ENCODE assay signal across 9 cellular contexts in genomic region chr15:70327328-70328136, GRCh38.
DNase-seq lines count a peak whose midpoint lies in the region; ATAC-seq and TF ChIP-seq lines count a peak whose summit lies in the region.
"Had no signal": no experiment of that assay in that cellular context is flagged by ENCODE, and none has a peak within 500 bp of the region (broad histone marks: within the 10 kb centered on the region; RNA-seq: fewer than 3 reads in every experiment).

No MANE protein-coding gene starts in this region.

- peak overlapping the region; percentile 37 for H3K27ac ChIP-seq in SU-DHL-6 (ENCODE audit: low read depth, low read length)

- ATAC-seq in HG02763 (IDR thresholded peaks at IDR 0.05; ENCODE audit: unreplicated experiment), result no peak
- no peak for ATAC-seq in GM21786 (IDR thresholded peaks at IDR 0.05; ENCODE audit: unreplicated experiment)

- 0 out of 2 replicates have a peak, but pooled peaks cover 2% of the 10 kb centered on the region for H3K36me3 ChIP-seq in SU-DHL-6 (ENCODE audit: low read length)
- no peaks in the 10 kb centered on the region for H3K36me3 ChIP-seq in kidney epithelial cell (ENCODE audit: control insufficient read depth, insufficient read depth, low read length)
- H3K36me3 ChIP-seq: spleen had no signal

- H3K4me3 ChIP-seq in HFF-Myc (replicated peaks; ENCODE audit: low read depth, low read length), result no peak overlapping the region
- peak overlapping the region; percentile 25 for H3K4me3 ChIP-seq in SU-DHL-6 (ENCODE audit: insufficient read depth, low read length, poor library complexity, severe bottlenecking)
- H3K4me3 ChIP-seq in kidney epithelial cell (ENCODE audit: low read depth, low read length), result no peak overlapping the region
- H3K4me3 ChIP-seq: spleen had no signal

- H3K27me3 ChIP-seq in SU-DHL-6 (ENCODE audit: low read length), result no peaks in the 10 kb centered on the region
- H3K27me3 ChIP-seq in kidney epithelial cell (ENCODE audit: control insufficient read depth, insufficient read depth, low read length), result no peaks in the 10 kb centered on the region

- no peak overlapping the region for H2AFZ ChIP-seq in SU-DHL-6 (ENCODE audit: low read depth, low read length, severe bottlenecking)

- DNase-seq in AG09319 (ENCODE audit: extremely low read depth, low read depth) (peak; percentile 43), HFF-Myc (ENCODE audit: extremely low read depth, low read depth) (peak; percentile 48), kidney epithelial cell (ENCODE audit: low read depth) (peak; percentile 38), retina (no peak), T-helper 9 cell (no peak)
- DNase-seq: spleen had no signal

- H3F3A ChIP-seq in SU-DHL-6 (ENCODE audit: insufficient read depth), result peaks cover 4% of the 10 kb centered on the region; the same call in 1 of the 2 replicates

- H4K20me1 ChIP-seq in SU-DHL-6 (ENCODE audit: low read depth, low read length), result no peaks in the 10 kb centered on the region

- no peaks in the 10 kb centered on the region for H3K9me2 ChIP-seq in SU-DHL-6 (replicated peaks; ENCODE audit: insufficient read depth, low read length)

- no peaks in the 10 kb centered on the region for H3K79me2 ChIP-seq in SU-DHL-6 (ENCODE audit: insufficient read depth, low read length)

- no peaks in the 10 kb centered on the region; the same call in 1 of the 2 replicates for H3K9me3 ChIP-seq in SU-DHL-6 (ENCODE audit: insufficient read depth, low read length)

- peak overlapping the region; percentile 54 for H3K4me2 ChIP-seq in SU-DHL-6 (ENCODE audit: low read depth, low read length, poor library complexity, severe bottlenecking)

- H3K9ac ChIP-seq in SU-DHL-6 (ENCODE audit: low read length), result peak overlapping the region; percentile 8

- no peak for TF ChIP-seq CTCF in AG09319 (IDR thresholded peaks at IDR 0.05; ENCODE audit: low read depth, low read length)
- no peak for TF ChIP-seq CTCF in HFF-Myc (IDR thresholded peaks at IDR 0.05; ENCODE audit: low read depth, low read length, missing control alignments)
- TF ChIP-seq CTCF in SU-DHL-6 (IDR thresholded peaks at IDR 0.05; ENCODE audit: insufficient read depth, low read length, poor library complexity, severe bottlenecking), result no peak
- no peak for TF ChIP-seq CTCF in kidney epithelial cell (IDR thresholded peaks at IDR 0.05; ENCODE audit: insufficient read depth, low read length, poor library complexity, severe bottlenecking)

Comparison
In these comparisons a context has a peak if more than half of its experiments do, and no peak if none do; other contexts are left out.
1. DNase-seq: peak in AG09319 (single experiment), HFF-Myc (single experiment) and kidney epithelial cell (single experiment); none in retina (single experiment) and T-helper 9 cell (single experiment).